In the genomic region with DNA sequence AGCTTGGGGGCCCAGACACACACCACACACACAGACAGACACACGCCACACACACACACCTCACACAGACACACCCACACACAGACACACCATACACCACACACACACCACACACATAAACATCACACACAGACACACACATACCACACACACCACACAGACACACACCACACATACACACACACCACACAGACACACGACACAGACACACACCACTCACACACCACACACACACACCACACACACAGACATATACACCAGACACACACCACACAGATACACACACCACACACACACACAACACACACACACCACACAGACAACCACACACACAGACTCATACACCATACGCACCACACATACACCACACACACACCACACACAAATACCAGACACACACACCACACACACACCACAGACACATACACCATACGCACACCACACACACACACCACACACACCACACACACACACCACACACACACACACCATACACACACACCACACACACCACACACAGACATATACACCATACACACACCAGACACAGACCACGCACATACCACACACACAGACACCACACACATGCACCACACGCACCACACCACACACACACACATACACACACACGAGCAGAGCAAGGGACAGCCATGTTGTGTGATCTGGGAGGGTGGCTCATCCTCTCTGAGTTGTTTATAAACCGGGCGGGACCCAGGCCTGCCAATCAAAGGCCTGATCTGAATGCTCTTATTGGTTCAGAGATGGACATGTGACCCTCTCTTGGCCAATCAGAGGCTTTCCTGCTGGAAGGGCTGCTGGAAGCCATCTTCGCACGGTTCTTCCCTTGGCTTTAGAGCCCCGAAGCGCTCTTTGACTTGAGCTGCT, we compare ENCODE assay signal across 1 cellular context.
TF ChIP-seq lines count a peak whose summit lies in the region.

No MANE protein-coding gene starts in this region.

TF ChIP-seq in K562, 482 proteins besides CTCF, POLR2A, EP300 and RAD21 (continued from another document and continues in another):
- TF ChIP-seq CHCHD3 (CRISPR knock-in tag; IDR thresholded peaks at IDR 0.05) (no peak), CSDE1 (IDR thresholded peaks at IDR 0.05) (peak in 1 of 2 experiments; percentile 83; a peak in 2 of 4 replicates), IRF2 (CRISPR knock-in tag; IDR thresholded peaks at IDR 0.05) (no peak), HDGF (IDR thresholded peaks at IDR 0.05) (peak; percentile 98), NR2C2 (CRISPR knock-in tag; IDR thresholded peaks at IDR 0.05) (peak; percentile 45; the same call in 1 of the 2 replicates), NR2C2 (tag; IDR thresholded peaks at IDR 0.05) (no peak), CXXC5 (CRISPR knock-in tag; IDR thresholded peaks at IDR 0.05) (peak; percentile 22; the same call in 1 of the 2 replicates), MYBL2 (IDR thresholded peaks at IDR 0.05; ENCODE audit: low read depth) (peak; percentile 54; the same call in 1 of the 2 replicates), MYBL2 (CRISPR knock-in tag; IDR thresholded peaks at IDR 0.05; ENCODE audit: borderline replicate concordance) (no peak), SUPT5H (IDR thresholded peaks at IDR 0.05) (peak; percentile 63; the same call in 1 of the 2 replicates), TARDBP (IDR thresholded peaks at IDR 0.05) (no peak), POLR2B (IDR thresholded peaks at IDR 0.05; ENCODE audit: low read depth, partially characterized antibody) (peak; percentile 60), ASH1L (IDR thresholded peaks at IDR 0.05; ENCODE audit: borderline replicate concordance, low read depth, partially characterized antibody) (peak; percentile 80), CBX1 (IDR thresholded peaks at IDR 0.05; ENCODE audit: low read depth) (peak; percentile 94), GATAD2A (IDR thresholded peaks at IDR 0.05) (no peak), RNF2 (IDR thresholded peaks at IDR 0.05) (no peak), CHD4 (IDR thresholded peaks at IDR 0.05; ENCODE audit: insufficient read depth, insufficient replicate concordance, low read depth, low read length, poor library complexity, severe bottlenecking) (peak; percentile 55), ZNF408 (CRISPR knock-in tag; IDR thresholded peaks at IDR 0.05; ENCODE audit: low read depth) (no peak), NFRKB (IDR thresholded peaks at IDR 0.05; ENCODE audit: low read depth) (peak; percentile 96), KLF16 (IDR thresholded peaks at IDR 0.05) (no peak), ARNT (IDR thresholded peaks at IDR 0.05) (peak; percentile 63 to 90; a peak in 3 of 4 replicates), MCM7 (IDR thresholded peaks at IDR 0.05) (no peak), TAL1 (IDR thresholded peaks at IDR 0.05) (no peak; the same call in 1 of the 2 replicates), DNMT1 (IDR thresholded peaks at IDR 0.05) (0 out of 2 replicates have a peak, but pooled peaks have one; percentile 42), PHF8 (IDR thresholded peaks at IDR 0.05; ENCODE audit: borderline replicate concordance, low read length) (peak; percentile 28; the same call in 1 of the 2 replicates), NFIX (CRISPR knock-in tag; IDR thresholded peaks at IDR 0.05; ENCODE audit: low read depth) (no peak), ZNF696 (CRISPR knock-in tag; conservative IDR thresholded peaks at IDR 0.05) (no peak), EHMT2 (IDR thresholded peaks at IDR 0.05) (peak; percentile 84; the same call in 1 of the 2 replicates), ZNF699 (CRISPR knock-in tag; IDR thresholded peaks at IDR 0.05; ENCODE audit: insufficient replicate concordance) (no peak), ZNF324 (CRISPR knock-in tag; IDR thresholded peaks at IDR 0.05) (no peak), PYGO2 (tag; IDR thresholded peaks at IDR 0.05) (no peak; the same call in 1 of the 2 replicates), ZNF197 (CRISPR knock-in tag; IDR thresholded peaks at IDR 0.05; ENCODE audit: low read depth) (no peak), STAT5B (CRISPR knock-in tag; IDR thresholded peaks at IDR 0.05) (no peak), ZKSCAN8 (CRISPR knock-in tag; IDR thresholded peaks at IDR 0.05) (no peak), CAMTA2 (CRISPR knock-in tag; conservative IDR thresholded peaks at IDR 0.05) (no peak), TEAD4 (IDR thresholded peaks at IDR 0.05; ENCODE audit: low read length) (0 out of 2 replicates have a peak, but pooled peaks have one; percentile 41), TEAD4 (CRISPR knock-in tag; IDR thresholded peaks at IDR 0.05; ENCODE audit: borderline replicate concordance) (no peak)
- TF ChIP-seq, protein P1, sequence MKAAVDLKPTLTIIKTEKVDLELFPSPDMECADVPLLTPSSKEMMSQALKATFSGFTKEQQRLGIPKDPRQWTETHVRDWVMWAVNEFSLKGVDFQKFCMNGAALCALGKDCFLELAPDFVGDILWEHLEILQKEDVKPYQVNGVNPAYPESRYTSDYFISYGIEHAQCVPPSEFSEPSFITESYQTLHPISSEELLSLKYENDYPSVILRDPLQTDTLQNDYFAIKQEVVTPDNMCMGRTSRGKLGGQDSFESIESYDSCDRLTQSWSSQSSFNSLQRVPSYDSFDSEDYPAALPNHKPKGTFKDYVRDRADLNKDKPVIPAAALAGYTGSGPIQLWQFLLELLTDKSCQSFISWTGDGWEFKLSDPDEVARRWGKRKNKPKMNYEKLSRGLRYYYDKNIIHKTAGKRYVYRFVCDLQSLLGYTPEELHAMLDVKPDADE (conservative IDR thresholded peaks at IDR 0.05; ENCODE audit: control insufficient read depth, low read depth, low read length), result no peak
- TF ChIP-seq, protein P2, sequence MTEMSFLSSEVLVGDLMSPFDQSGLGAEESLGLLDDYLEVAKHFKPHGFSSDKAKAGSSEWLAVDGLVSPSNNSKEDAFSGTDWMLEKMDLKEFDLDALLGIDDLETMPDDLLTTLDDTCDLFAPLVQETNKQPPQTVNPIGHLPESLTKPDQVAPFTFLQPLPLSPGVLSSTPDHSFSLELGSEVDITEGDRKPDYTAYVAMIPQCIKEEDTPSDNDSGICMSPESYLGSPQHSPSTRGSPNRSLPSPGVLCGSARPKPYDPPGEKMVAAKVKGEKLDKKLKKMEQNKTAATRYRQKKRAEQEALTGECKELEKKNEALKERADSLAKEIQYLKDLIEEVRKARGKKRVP (CRISPR knock-in tag; IDR thresholded peaks at IDR 0.05), result no peak
- TF ChIP-seq, protein P3, sequence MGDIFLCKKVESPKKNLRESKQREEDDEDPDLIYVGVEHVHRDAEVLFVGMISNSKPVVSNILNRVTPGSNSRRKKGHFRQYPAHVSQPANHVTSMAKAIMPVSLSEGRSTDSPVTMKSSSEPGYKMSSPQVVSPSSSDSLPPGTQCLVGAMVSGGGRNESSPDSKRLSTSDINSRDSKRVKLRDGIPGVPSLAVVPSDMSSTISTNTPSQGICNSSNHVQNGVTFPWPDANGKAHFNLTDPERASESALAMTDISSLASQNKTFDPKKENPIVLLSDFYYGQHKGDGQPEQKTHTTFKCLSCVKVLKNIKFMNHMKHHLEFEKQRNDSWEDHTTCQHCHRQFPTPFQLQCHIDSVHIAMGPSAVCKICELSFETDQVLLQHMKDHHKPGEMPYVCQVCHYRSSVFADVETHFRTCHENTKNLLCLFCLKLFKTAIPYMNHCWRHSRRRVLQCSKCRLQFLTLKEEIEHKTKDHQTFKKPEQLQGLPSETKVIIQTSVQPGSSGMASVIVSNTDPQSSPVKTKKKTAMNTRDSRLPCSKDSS (IDR thresholded peaks at IDR 0.05; ENCODE audit: low read depth, partially characterized antibody), result peak; percentile 77
- TF ChIP-seq, protein P4, sequence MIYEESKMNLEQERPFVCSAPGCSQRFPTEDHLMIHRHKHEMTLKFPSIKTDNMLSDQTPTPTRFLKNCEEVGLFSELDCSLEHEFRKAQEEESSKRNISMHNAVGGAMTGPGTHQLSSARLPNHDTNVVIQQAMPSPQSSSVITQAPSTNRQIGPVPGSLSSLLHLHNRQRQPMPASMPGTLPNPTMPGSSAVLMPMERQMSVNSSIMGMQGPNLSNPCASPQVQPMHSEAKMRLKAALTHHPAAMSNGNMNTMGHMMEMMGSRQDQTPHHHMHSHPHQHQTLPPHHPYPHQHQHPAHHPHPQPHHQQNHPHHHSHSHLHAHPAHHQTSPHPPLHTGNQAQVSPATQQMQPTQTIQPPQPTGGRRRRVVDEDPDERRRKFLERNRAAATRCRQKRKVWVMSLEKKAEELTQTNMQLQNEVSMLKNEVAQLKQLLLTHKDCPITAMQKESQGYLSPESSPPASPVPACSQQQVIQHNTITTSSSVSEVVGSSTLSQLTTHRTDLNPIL (CRISPR knock-in tag; IDR thresholded peaks at IDR 0.05), result no peak
- TF ChIP-seq, protein P5, sequence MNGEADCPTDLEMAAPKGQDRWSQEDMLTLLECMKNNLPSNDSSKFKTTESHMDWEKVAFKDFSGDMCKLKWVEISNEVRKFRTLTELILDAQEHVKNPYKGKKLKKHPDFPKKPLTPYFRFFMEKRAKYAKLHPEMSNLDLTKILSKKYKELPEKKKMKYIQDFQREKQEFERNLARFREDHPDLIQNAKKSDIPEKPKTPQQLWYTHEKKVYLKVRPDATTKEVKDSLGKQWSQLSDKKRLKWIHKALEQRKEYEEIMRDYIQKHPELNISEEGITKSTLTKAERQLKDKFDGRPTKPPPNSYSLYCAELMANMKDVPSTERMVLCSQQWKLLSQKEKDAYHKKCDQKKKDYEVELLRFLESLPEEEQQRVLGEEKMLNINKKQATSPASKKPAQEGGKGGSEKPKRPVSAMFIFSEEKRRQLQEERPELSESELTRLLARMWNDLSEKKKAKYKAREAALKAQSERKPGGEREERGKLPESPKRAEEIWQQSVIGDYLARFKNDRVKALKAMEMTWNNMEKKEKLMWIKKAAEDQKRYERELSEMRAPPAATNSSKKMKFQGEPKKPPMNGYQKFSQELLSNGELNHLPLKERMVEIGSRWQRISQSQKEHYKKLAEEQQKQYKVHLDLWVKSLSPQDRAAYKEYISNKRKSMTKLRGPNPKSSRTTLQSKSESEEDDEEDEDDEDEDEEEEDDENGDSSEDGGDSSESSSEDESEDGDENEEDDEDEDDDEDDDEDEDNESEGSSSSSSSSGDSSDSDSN (IDR thresholded peaks at IDR 0.05; ENCODE audit: borderline replicate concordance in 1 of 2, low read depth in 2 of 2, low read length in 2 of 2), result no peak
- TF ChIP-seq, protein P6, sequence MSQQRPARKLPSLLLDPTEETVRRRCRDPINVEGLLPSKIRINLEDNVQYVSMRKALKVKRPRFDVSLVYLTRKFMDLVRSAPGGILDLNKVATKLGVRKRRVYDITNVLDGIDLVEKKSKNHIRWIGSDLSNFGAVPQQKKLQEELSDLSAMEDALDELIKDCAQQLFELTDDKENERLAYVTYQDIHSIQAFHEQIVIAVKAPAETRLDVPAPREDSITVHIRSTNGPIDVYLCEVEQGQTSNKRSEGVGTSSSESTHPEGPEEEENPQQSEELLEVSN (IDR thresholded peaks at IDR 0.05; ENCODE audit: borderline replicate concordance in 1 of 2, extremely low read depth in 1 of 2, insufficient read depth in 1 of 2, insufficient read length in 1 of 2, low read depth in 1 of 2, low read length in 1 of 2, poor library complexity in 1 of 2, severe bottlenecking in 1 of 2), result peak in 1 of 2 experiments; percentile 71
- TF ChIP-seq, protein P7, sequence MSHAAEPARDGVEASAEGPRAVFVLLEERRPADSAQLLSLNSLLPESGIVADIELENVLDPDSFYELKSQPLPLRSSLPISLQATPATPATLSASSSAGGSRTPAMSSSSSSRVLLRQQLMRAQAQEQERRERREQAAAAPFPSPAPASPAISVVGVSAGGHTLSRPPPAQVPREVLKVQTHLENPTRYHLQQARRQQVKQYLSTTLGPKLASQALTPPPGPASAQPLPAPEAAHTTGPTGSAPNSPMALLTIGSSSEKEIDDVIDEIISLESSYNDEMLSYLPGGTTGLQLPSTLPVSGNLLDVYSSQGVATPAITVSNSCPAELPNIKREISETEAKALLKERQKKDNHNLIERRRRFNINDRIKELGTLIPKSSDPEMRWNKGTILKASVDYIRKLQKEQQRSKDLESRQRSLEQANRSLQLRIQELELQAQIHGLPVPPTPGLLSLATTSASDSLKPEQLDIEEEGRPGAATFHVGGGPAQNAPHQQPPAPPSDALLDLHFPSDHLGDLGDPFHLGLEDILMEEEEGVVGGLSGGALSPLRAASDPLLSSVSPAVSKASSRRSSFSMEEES (CRISPR knock-in tag; IDR thresholded peaks at IDR 0.05), result no peak
- TF ChIP-seq, protein P8, sequence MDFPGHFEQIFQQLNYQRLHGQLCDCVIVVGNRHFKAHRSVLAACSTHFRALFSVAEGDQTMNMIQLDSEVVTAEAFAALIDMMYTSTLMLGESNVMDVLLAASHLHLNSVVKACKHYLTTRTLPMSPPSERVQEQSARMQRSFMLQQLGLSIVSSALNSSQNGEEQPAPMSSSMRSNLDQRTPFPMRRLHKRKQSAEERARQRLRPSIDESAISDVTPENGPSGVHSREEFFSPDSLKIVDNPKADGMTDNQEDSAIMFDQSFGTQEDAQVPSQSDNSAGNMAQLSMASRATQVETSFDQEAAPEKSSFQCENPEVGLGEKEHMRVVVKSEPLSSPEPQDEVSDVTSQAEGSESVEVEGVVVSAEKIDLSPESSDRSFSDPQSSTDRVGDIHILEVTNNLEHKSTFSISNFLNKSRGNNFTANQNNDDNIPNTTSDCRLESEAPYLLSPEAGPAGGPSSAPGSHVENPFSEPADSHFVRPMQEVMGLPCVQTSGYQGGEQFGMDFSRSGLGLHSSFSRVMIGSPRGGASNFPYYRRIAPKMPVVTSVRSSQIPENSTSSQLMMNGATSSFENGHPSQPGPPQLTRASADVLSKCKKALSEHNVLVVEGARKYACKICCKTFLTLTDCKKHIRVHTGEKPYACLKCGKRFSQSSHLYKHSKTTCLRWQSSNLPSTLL (IDR thresholded peaks at IDR 0.05), result peak; percentile 52
- TF ChIP-seq, protein P9, sequence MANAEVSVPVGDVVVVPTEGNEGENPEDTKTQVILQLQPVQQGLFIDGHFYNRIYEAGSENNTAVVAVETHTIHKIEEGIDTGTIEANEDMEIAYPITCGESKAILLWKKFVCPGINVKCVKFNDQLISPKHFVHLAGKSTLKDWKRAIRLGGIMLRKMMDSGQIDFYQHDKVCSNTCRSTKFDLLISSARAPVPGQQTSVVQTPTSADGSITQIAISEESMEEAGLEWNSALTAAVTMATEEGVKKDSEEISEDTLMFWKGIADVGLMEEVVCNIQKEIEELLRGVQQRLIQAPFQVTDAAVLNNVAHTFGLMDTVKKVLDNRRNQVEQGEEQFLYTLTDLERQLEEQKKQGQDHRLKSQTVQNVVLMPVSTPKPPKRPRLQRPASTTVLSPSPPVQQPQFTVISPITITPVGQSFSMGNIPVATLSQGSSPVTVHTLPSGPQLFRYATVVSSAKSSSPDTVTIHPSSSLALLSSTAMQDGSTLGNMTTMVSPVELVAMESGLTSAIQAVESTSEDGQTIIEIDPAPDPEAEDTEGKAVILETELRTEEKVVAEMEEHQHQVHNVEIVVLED (CRISPR knock-in tag; IDR thresholded peaks at IDR 0.05), result no peak
- TF ChIP-seq, protein P10, sequence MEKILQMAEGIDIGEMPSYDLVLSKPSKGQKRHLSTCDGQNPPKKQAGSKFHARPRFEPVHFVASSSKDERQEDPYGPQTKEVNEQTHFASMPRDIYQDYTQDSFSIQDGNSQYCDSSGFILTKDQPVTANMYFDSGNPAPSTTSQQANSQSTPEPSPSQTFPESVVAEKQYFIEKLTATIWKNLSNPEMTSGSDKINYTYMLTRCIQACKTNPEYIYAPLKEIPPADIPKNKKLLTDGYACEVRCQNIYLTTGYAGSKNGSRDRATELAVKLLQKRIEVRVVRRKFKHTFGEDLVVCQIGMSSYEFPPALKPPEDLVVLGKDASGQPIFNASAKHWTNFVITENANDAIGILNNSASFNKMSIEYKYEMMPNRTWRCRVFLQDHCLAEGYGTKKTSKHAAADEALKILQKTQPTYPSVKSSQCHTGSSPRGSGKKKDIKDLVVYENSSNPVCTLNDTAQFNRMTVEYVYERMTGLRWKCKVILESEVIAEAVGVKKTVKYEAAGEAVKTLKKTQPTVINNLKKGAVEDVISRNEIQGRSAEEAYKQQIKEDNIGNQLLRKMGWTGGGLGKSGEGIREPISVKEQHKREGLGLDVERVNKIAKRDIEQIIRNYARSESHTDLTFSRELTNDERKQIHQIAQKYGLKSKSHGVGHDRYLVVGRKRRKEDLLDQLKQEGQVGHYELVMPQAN (IDR thresholded peaks at IDR 0.05; ENCODE audit: borderline replicate concordance), result peak; percentile 81
